Comparison of ENCODE assay signal across 1 cellular context in the genomic region with DNA sequence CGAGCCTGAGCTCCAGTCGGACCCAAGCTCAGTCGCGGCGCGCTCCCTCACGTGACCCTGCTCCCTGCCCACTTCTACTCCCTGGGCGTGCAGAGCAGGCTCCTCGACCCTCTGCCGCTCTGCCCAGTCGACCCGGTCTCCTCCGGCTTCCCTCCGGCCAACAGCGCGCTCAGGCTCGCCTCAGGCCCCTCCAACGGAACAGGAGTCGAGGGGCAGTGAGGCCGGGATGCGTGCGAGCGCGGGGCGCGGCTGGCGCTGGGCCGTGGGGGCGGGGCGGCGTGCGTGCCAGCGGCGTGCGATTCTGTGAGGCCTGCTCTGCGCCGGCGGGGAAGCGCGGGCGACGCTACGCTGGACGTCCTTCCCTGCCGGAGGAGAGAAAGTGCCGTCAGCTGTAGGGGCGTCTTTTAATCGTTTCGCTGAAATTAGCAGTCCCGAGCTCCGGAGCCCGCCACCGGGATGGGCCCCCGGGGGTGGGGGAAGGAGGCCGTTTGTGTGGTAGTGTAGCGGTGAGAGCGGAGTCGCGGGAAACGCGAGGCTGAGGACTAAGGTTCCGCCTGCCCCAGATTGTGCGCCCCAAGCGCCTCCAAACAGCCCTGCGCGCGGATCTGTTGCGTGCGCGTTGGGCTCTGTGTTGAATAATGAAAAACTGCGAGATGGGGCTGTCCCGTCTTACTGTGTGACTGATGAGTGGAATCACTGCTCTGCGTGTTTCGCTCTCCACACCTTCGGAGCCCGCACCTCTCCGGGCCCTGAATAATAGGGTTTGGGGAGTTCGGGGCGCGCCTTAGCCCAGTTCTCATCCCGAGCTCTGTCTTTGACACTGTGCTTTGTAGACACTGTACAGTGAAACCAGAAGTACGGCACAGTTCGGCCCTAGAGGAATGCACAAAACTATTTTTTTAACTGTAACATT.
TF ChIP-seq lines count a peak whose summit lies in the region.

A gene with protein sequence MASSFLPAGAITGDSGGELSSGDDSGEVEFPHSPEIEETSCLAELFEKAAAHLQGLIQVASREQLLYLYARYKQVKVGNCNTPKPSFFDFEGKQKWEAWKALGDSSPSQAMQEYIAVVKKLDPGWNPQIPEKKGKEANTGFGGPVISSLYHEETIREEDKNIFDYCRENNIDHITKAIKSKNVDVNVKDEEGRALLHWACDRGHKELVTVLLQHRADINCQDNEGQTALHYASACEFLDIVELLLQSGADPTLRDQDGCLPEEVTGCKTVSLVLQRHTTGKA (minus strand): TSS at position 217 of the 913 bp plus-strand sequence. CDS start 311 bp downstream, outside the sequence.

TF ChIP-seq in HepG2, 621 proteins besides CTCF, POLR2A, EP300 and RAD21 (continued from another document and continues in another):
- TF ChIP-seq, protein P1, sequence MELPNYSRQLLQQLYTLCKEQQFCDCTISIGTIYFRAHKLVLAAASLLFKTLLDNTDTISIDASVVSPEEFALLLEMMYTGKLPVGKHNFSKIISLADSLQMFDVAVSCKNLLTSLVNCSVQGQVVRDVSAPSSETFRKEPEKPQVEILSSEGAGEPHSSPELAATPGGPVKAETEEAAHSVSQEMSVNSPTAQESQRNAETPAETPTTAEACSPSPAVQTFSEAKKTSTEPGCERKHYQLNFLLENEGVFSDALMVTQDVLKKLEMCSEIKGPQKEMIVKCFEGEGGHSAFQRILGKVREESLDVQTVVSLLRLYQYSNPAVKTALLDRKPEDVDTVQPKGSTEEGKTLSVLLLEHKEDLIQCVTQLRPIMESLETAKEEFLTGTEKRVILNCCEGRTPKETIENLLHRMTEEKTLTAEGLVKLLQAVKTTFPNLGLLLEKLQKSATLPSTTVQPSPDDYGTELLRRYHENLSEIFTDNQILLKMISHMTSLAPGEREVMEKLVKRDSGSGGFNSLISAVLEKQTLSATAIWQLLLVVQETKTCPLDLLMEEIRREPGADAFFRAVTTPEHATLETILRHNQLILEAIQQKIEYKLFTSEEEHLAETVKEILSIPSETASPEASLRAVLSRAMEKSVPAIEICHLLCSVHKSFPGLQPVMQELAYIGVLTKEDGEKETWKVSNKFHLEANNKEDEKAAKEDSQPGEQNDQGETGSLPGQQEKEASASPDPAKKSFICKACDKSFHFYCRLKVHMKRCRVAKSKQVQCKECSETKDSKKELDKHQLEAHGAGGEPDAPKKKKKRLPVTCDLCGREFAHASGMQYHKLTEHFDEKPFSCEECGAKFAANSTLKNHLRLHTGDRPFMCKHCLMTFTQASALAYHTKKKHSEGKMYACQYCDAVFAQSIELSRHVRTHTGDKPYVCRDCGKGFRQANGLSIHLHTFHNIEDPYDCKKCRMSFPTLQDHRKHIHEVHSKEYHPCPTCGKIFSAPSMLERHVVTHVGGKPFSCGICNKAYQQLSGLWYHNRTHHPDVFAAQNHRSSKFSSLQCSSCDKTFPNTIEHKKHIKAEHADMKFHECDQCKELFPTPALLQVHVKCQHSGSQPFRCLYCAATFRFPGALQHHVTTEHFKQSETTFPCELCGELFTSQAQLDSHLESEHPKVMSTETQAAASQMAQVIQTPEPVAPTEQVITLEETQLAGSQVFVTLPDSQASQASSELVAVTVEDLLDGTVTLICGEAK (IDR thresholded peaks at IDR 0.05) = no peak
- TF ChIP-seq, protein P1 (CRISPR knock-in tag; IDR thresholded peaks at IDR 0.05) = peak; percentile 88; the same call in 1 of the 2 replicates
- TF ChIP-seq, protein P2, sequence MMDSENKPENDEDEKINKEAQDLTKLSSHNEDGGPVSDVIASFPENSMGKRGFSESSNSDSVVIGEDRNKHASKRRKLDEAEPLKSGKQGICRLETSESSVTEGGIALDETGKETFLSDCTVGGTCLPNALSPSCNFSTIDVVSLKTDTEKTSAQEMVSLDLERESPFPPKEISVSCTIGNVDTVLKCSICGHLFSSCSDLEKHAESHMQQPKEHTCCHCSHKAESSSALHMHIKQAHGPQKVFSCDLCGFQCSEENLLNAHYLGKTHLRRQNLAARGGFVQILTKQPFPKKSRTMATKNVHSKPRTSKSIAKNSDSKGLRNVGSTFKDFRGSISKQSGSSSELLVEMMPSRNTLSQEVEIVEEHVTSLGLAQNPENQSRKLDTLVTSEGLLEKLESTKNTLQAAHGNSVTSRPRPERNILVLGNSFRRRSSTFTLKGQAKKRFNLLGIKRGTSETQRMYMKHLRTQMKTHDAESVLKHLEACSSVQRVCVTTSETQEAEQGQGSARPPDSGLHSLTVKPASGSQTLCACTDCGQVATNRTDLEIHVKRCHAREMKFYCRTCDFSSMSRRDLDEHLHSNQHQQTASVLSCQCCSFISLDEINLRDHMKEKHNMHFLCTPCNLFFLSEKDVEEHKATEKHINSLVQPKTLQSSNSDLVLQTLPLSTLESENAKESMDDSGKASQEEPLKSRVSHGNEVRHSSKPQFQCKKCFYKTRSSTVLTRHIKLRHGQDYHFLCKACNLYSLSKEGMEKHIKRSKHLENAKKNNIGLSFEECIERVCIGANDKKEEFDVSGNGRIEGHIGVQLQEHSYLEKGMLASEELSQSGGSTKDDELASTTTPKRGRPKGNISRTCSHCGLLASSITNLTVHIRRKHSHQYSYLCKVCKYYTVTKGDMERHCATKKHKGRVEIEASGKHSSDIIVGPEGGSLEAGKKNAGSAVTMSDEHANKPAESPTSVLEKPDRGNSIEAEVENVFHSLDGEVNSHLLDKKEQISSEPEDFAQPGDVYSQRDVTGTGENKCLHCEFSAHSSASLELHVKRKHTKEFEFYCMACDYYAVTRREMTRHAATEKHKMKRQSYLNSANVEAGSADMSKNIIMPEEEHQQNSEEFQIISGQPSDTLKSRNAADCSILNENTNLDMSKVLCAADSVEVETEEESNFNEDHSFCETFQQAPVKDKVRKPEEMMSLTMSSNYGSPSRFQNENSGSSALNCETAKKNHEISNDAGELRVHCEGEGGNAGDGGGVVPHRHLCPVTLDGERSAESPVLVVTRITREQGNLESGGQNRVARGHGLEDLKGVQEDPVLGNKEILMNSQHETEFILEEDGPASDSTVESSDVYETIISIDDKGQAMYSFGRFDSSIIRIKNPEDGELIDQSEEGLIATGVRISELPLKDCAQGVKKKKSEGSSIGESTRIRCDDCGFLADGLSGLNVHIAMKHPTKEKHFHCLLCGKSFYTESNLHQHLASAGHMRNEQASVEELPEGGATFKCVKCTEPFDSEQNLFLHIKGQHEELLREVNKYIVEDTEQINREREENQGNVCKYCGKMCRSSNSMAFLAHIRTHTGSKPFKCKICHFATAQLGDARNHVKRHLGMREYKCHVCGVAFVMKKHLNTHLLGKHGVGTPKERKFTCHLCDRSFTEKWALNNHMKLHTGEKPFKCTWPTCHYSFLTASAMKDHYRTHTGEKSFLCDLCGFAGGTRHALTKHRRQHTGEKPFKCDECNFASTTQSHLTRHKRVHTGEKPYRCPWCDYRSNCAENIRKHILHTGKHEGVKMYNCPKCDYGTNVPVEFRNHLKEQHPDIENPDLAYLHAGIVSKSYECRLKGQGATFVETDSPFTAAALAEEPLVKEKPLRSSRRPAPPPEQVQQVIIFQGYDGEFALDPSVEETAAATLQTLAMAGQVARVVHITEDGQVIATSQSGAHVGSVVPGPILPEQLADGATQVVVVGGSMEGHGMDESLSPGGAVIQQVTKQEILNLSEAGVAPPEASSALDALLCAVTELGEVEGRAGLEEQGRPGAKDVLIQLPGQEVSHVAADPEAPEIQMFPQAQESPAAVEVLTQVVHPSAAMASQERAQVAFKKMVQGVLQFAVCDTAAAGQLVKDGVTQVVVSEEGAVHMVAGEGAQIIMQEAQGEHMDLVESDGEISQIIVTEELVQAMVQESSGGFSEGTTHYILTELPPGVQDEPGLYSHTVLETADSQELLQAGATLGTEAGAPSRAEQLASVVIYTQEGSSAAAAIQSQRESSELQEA (CRISPR knock-in tag; IDR thresholded peaks at IDR 0.05; ENCODE audit: not compliant biosample characterization) = peak; percentile 84
- TF ChIP-seq ZNF33A (CRISPR knock-in tag; IDR thresholded peaks at IDR 0.05; ENCODE audit: borderline replicate concordance) = no peak
- peak; percentile 52 for TF ChIP-seq SNAPC2 (CRISPR knock-in tag; IDR thresholded peaks at IDR 0.05)
- TF ChIP-seq, protein P3, sequence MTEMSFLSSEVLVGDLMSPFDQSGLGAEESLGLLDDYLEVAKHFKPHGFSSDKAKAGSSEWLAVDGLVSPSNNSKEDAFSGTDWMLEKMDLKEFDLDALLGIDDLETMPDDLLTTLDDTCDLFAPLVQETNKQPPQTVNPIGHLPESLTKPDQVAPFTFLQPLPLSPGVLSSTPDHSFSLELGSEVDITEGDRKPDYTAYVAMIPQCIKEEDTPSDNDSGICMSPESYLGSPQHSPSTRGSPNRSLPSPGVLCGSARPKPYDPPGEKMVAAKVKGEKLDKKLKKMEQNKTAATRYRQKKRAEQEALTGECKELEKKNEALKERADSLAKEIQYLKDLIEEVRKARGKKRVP (CRISPR knock-in tag; IDR thresholded peaks at IDR 0.05) = peak in 1 of 2 experiments; percentile 84; a peak in 2 of 4 replicates
- no peak for TF ChIP-seq GPN1 (CRISPR knock-in tag; IDR thresholded peaks at IDR 0.05; ENCODE audit: borderline replicate concordance)
- peak; percentile 42; the same call in 1 of the 2 replicates for TF ChIP-seq ZNF768 (CRISPR knock-in tag; IDR thresholded peaks at IDR 0.05)
- TF ChIP-seq ZNF101 (CRISPR knock-in tag; IDR thresholded peaks at IDR 0.05; ENCODE audit: borderline replicate concordance, low read depth) = no peak
- no peak for TF ChIP-seq PLRG1 (conservative IDR thresholded peaks at IDR 0.05)
- peak; percentile 99 for TF ChIP-seq ZNF468 (CRISPR knock-in tag; IDR thresholded peaks at IDR 0.05)
- TF ChIP-seq ZNF136 (CRISPR knock-in tag; IDR thresholded peaks at IDR 0.05; ENCODE audit: low read depth) = no peak
- TF ChIP-seq, protein P4, sequence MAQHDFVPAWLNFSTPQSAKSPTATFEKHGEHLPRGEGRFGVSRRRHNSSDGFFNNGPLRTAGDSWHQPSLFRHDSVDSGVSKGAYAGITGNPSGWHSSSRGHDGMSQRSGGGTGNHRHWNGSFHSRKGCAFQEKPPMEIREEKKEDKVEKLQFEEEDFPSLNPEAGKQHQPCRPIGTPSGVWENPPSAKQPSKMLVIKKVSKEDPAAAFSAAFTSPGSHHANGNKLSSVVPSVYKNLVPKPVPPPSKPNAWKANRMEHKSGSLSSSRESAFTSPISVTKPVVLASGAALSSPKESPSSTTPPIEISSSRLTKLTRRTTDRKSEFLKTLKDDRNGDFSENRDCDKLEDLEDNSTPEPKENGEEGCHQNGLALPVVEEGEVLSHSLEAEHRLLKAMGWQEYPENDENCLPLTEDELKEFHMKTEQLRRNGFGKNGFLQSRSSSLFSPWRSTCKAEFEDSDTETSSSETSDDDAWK (CRISPR knock-in tag; IDR thresholded peaks at IDR 0.05) = no peak
- no peak for TF ChIP-seq SRF (IDR thresholded peaks at IDR 0.05; ENCODE audit: low read depth, low read length)
- no peak for TF ChIP-seq NR2F6 (IDR thresholded peaks at IDR 0.05)
- peak; percentile 11; the same call in 1 of the 2 replicates for TF ChIP-seq NR2F6 (CRISPR knock-in tag; IDR thresholded peaks at IDR 0.05)
- peak; percentile 75; the same call in 1 of the 2 replicates for TF ChIP-seq ZSCAN9 (CRISPR knock-in tag; IDR thresholded peaks at IDR 0.05; ENCODE audit: borderline replicate concordance)
- peak; percentile 86; the same call in 1 of the 2 replicates for TF ChIP-seq GLMP (CRISPR knock-in tag; IDR thresholded peaks at IDR 0.05; ENCODE audit: borderline replicate concordance)
- no peak for TF ChIP-seq FOXK2 (IDR thresholded peaks at IDR 0.05)
- TF ChIP-seq MAF1 (CRISPR knock-in tag; IDR thresholded peaks at IDR 0.05; ENCODE audit: borderline replicate concordance) = no peak; the same call in 1 of the 2 replicates
- TF ChIP-seq PRPF4 (IDR thresholded peaks at IDR 0.05; ENCODE audit: low read depth, low read length, poor library complexity, severe bottlenecking) = peak; percentile 65
- TF ChIP-seq NFYB (CRISPR knock-in tag; IDR thresholded peaks at IDR 0.05) = no peak
- no peak for TF ChIP-seq PTBP1 (IDR thresholded peaks at IDR 0.05; ENCODE audit: low read depth, low read length, poor library complexity, severe bottlenecking)
- TF ChIP-seq ZNF430 (CRISPR knock-in tag; IDR thresholded peaks at IDR 0.05) = peak; percentile 86
- no peak; the same call in 1 of the 2 replicates for TF ChIP-seq SIN3B (IDR thresholded peaks at IDR 0.05; ENCODE audit: low read length)
- no peak; the same call in 1 of the 2 replicates for TF ChIP-seq RBAK (CRISPR knock-in tag; IDR thresholded peaks at IDR 0.05)
